Comparison of ENCODE assay signal across 14 cellular contexts in genomic region chr1:215001419-215002021, GRCh38.
DNase-seq lines count a peak whose midpoint lies in the region; ATAC-seq, FAIRE-seq and TF ChIP-seq lines count a peak whose summit lies in the region.
"Had no signal": no experiment of that assay in that cellular context is flagged by ENCODE, and none has a peak within 500 bp of the region (broad histone marks: within the 10 kb centered on the region; RNA-seq: fewer than 3 reads in every experiment).

No MANE protein-coding gene starts in this region.

- CTCF ChIA-PET in T-cell (lab: Charles Lee) = no interaction called here

- DNase-seq in bronchial epithelial cell (ENCODE audit: low read depth) (peak; percentile 92), NCI-H510A (lab: John Stamatoyannopoulos, UW) (no peak), mesendoderm (no peak), T-cell (no peak), dorsolateral prefrontal cortex (no peak)
- DNase-seq: activated naive CD8-positive, alpha-beta T cell treated with anti-CD3 and anti-CD28 coated beads, Interleukin-2, amount 10 ng/mL, durations not matched to agents 7 days and 5 days; DND-41; esophagus squamous epithelium; NCI-H524 treated with DMSO at 0.1 percent for 48 hours had no signal

- H3K27ac ChIP-seq in mesendoderm (ENCODE audit: low read depth, low read length) (no peak overlapping the region), dorsolateral prefrontal cortex (no peak overlapping the region)
- H3K27ac ChIP-seq: esophagus squamous epithelium had no signal

- no peak overlapping the region for H2BK120ac ChIP-seq in mesendoderm (ENCODE audit: low read depth, low read length)

- no peaks in the 10 kb centered on the region for H3K36me3 ChIP-seq in bronchial epithelial cell (ENCODE audit: control insufficient read depth, insufficient read depth, low read length)
- no peaks in the 10 kb centered on the region for H3K36me3 ChIP-seq in mesendoderm (ENCODE audit: control insufficient read depth, insufficient read depth, low read length)
- H3K36me3 ChIP-seq: esophagus squamous epithelium had no signal

- H3K4me1 Mint-ChIP-seq in T-cell = no peaks in the 10 kb centered on the region
- H3K4me1 Mint-ChIP-seq: activated naive CD8-positive, alpha-beta T cell treated with anti-CD3 and anti-CD28 coated beads, Interleukin-2, amount 10 ng/mL, durations not matched to agents 7 days and 5 days had no signal

- H3K27me3 ChIP-seq in bronchial epithelial cell (ENCODE audit: control insufficient read depth, insufficient read depth, low read length) (no peaks in the 10 kb centered on the region), mesendoderm (ENCODE audit: insufficient read depth, low read length, poor library complexity) (no peaks in the 10 kb centered on the region), dorsolateral prefrontal cortex (no peaks in the 10 kb centered on the region)
- H3K27me3 ChIP-seq: esophagus squamous epithelium had no signal

- H2BK15ac ChIP-seq in mesendoderm (replicated peaks; ENCODE audit: low read depth) = no peak overlapping the region

- H2BK5ac ChIP-seq in mesendoderm (ENCODE audit: low read length) = no peak overlapping the region

- intact Hi-C loops in dorsolateral prefrontal cortex (cut with DNase I) = no loop called here

- no peak overlapping the region for H4K5ac ChIP-seq in mesendoderm (ENCODE audit: low read length)

- H3K9ac ChIP-seq in mesendoderm (ENCODE audit: low read length) = no peak overlapping the region

- H2AK5ac ChIP-seq in mesendoderm (ENCODE audit: low read length) = no peak overlapping the region

- no peak for TF ChIP-seq CTCF in bronchial epithelial cell (IDR thresholded peaks at IDR 0.05; ENCODE audit: insufficient read depth, low read length, severe bottlenecking)
- TF ChIP-seq CTCF in dorsolateral prefrontal cortex (IDR thresholded peaks at IDR 0.05 in 54 of 56, conservative IDR thresholded peaks at IDR 0.05 in 2 of 56; ENCODE audit: low read depth in 1 of 56, partially characterized antibody in 56 of 56) = no peak

- ATAC-seq in GM18909 (IDR thresholded peaks at IDR 0.05; ENCODE audit: poor library complexity, unreplicated experiment) = peak; percentile 94
- ATAC-seq in GM21786 (IDR thresholded peaks at IDR 0.05; ENCODE audit: unreplicated experiment) = peak; percentile 94
- ATAC-seq in HG03354 (IDR thresholded peaks at IDR 0.05; ENCODE audit: poor library complexity, severe bottlenecking, unreplicated experiment) = peak; percentile 81
- ATAC-seq in T-cell (replicated peaks in 1 of 4) = no peak

- H3K4me3 ChIP-seq in bronchial epithelial cell (ENCODE audit: low read depth, low read length) (no peak overlapping the region), mesendoderm (ENCODE audit: low read length) (no peak overlapping the region), dorsolateral prefrontal cortex (no peak overlapping the region)
- H3K4me3 ChIP-seq: esophagus squamous epithelium, lung had no signal

- no peak overlapping the region for H4K8ac ChIP-seq in mesendoderm (ENCODE audit: low read depth, low read length)

- H3K18ac ChIP-seq in mesendoderm (ENCODE audit: low read length) = no peak overlapping the region

- no peak overlapping the region for H3K56ac ChIP-seq in mesendoderm (ENCODE audit: low read length)

- H3K23ac ChIP-seq in mesendoderm (ENCODE audit: low read length) = no peak overlapping the region

- H3K4me3 Mint-ChIP-seq in T-cell = no peak overlapping the region
- H3K4me3 Mint-ChIP-seq: activated naive CD8-positive, alpha-beta T cell treated with anti-CD3 and anti-CD28 coated beads, Interleukin-2, amount 10 ng/mL, durations not matched to agents 7 days and 5 days had no signal

- no peaks in the 10 kb centered on the region for H3K27me3 Mint-ChIP-seq in T-cell
- H3K27me3 Mint-ChIP-seq: activated naive CD8-positive, alpha-beta T cell treated with anti-CD3 and anti-CD28 coated beads, Interleukin-2, amount 10 ng/mL, durations not matched to agents 7 days and 5 days had no signal

- POLR2A ChIA-PET in T-cell (lab: Charles Lee) = no interaction called here

- no peaks in the 10 kb centered on the region for H3K79me2 ChIP-seq in mesendoderm (ENCODE audit: control insufficient read depth, insufficient read depth, low read length)

- H3K4me1 ChIP-seq in mesendoderm (ENCODE audit: control insufficient read depth, low read depth, low read length) = no peaks in the 10 kb centered on the region

- whole genome bisulfite sequencing in mesendoderm (ENCODE audit: extremely low coverage, insufficient coverage, low lambda C conversion rate) = no CpG with 5 or more reads among the region's 4 CpGs

- no peaks in the 10 kb centered on the region for H3K9me3 Mint-ChIP-seq in T-cell
- H3K9me3 Mint-ChIP-seq: activated naive CD8-positive, alpha-beta T cell treated with anti-CD3 and anti-CD28 coated beads, Interleukin-2, amount 10 ng/mL, durations not matched to agents 7 days and 5 days had no signal

- H3K36me3 Mint-ChIP-seq in T-cell = no peaks in the 10 kb centered on the region
- H3K36me3 Mint-ChIP-seq: activated naive CD8-positive, alpha-beta T cell treated with anti-CD3 and anti-CD28 coated beads, Interleukin-2, amount 10 ng/mL, durations not matched to agents 7 days and 5 days had no signal

- H3K4ac ChIP-seq in mesendoderm (ENCODE audit: low read depth, low read length) = no peak overlapping the region

- no peak overlapping the region for H3K27ac Mint-ChIP-seq in T-cell
- H3K27ac Mint-ChIP-seq: activated naive CD8-positive, alpha-beta T cell treated with anti-CD3 and anti-CD28 coated beads, Interleukin-2, amount 10 ng/mL, durations not matched to agents 7 days and 5 days had no signal

- H3K4me2 ChIP-seq in mesendoderm (ENCODE audit: low read length) = no peak overlapping the region

- no peaks in the 10 kb centered on the region for H3K79me1 ChIP-seq in mesendoderm (ENCODE audit: low read length)

- FAIRE-seq in bronchial epithelial cell (lab: Jason Lieb, UNC) = peak; percentile 58
- FAIRE-seq: TTC549 had no signal

Comparison
In these comparisons a context has a peak if more than half of its experiments do, and no peak if none do; other contexts are left out.
1. ATAC-seq: peak in GM18909 (single experiment), GM21786 (single experiment) and HG03354 (single experiment); none in T-cell (0 of 4).